8 cellular contexts compared by ENCODE assay signal in genomic region chr12:124392271-124392990, GRCh38.
DNase-seq lines count a peak whose midpoint lies in the region; ATAC-seq and TF ChIP-seq lines count a peak whose summit lies in the region.

No MANE protein-coding gene starts in this region.

- ATAC-seq in lower lobe of right lung = no peak

- H3K4me1 ChIP-seq in lower lobe of right lung = peaks cover 82% of the 10 kb centered on the region
- H3K4me1 ChIP-seq in uterus = peaks cover 21 to 57% of the 10 kb centered on the region in 2 donors

- H3K9me3 ChIP-seq in lower lobe of right lung = no peaks in the 10 kb centered on the region
- H3K9me3 ChIP-seq in uterus = no peaks in the 10 kb centered on the region

- H3K36me3 ChIP-seq in lower lobe of right lung = peaks cover 45% of the 10 kb centered on the region
- H3K36me3 ChIP-seq in uterus = no peaks in the 10 kb centered on the region

- intact Hi-C loops in lower lobe of right lung (cut with DNase I) = no loop called here
- intact Hi-C loops in uterus (cut with DNase I; ENCODE audit: low total_unique reads) = no loop called here

- TF ChIP-seq CTCF in lower lobe of right lung (IDR thresholded peaks at IDR 0.05) (no peak), uterus (IDR thresholded peaks at IDR 0.05) (peak in 1 of 4 experiments; percentile 15)

- no peaks in the 10 kb centered on the region for H3K27me3 ChIP-seq in lower lobe of right lung (ENCODE audit: low read depth)
- no peaks in the 10 kb centered on the region for H3K27me3 ChIP-seq in uterus

- H3K4me3 ChIP-seq in lower lobe of right lung (no peak overlapping the region), uterus (no peak overlapping the region)

- no peak for TF ChIP-seq POLR2A in uterus (IDR thresholded peaks at IDR 0.05)

- H3K27ac ChIP-seq in caudate nucleus (ENCODE audit: low read depth, low read length) = peak overlapping the region; percentile 96
- H3K27ac ChIP-seq in lower lobe of right lung = peak overlapping the region; percentile 89
- peak overlapping the region; percentile 87 to 90 for H3K27ac ChIP-seq in uterus

- DNase-seq in DMS 273 (lab: John Stamatoyannopoulos, UW; ENCODE audit: unreplicated experiment) (peak; percentile 23), DMS 273 treated with DMSO at 0.1 percent for 48 hours (lab: John Stamatoyannopoulos, UW) (no peak), MV-4-11 (lab: John Stamatoyannopoulos, UW) (peak; percentile 59), caudate nucleus (lab: John Stamatoyannopoulos, UW) (peak in 21 of 61 donors; percentile 15 to 69 (median 44)), lower lobe of right lung (peak; percentile 71), uterus (peak in 1 of 2 donors; percentile 56), midbrain (lab: John Stamatoyannopoulos, UW) (no peak)
- no peak for DNase-seq in activated CD8-positive, alpha-beta memory T cell treated with anti-CD3 and anti-CD28 coated beads, Interleukin-2, amount 50 U/mL, for 48 hours

Comparison
In these comparisons a context has a peak if more than half of its experiments do, and no peak if none do; other contexts are left out.
1. DNase-seq: peak in DMS 273 (single experiment), MV-4-11 (single experiment) and lower lobe of right lung (single experiment); none in DMS 273 treated with DMSO at 0.1 percent for 48 hours (single experiment), activated CD8-positive, alpha-beta memory T cell treated with anti-CD3 and anti-CD28 coated beads, Interleukin-2, amount 50 U/mL, for 48 hours (single experiment) and midbrain (single experiment).
2. Peak in every context shown above with its lines, with median percentiles within 50 percentile points of each other: H3K27ac ChIP-seq.